ENCODE assay signal across 9 cellular contexts in genomic region chr4:14783011-14783877, GRCh38.
DNase-seq lines count a peak whose midpoint lies in the region; ATAC-seq and TF ChIP-seq lines count a peak whose summit lies in the region.
"Had no signal": no experiment of that assay in that cellular context is flagged by ENCODE, and none has a peak within 500 bp of the region (broad histone marks: within the 10 kb centered on the region; RNA-seq: fewer than 3 reads in every experiment).

No MANE protein-coding gene starts in this region.

- peaks cover 8% of the 10 kb centered on the region for H3K9me3 Mint-ChIP-seq in MCF 10A (ENCODE audit: unreplicated experiment)
- peaks cover 10 to 25% of the 10 kb centered on the region in 2 donors for H3K9me3 Mint-ChIP-seq in activated naive CD4-positive, alpha-beta T cell treated with anti-CD3 and anti-CD28 coated beads, Interleukin-2, amount 50 U/mL, for 72 hours

- no peaks in the 10 kb centered on the region for H3K27me3 Mint-ChIP-seq in MCF 10A (ENCODE audit: insufficient read depth, unreplicated experiment)

- H3K36me3 Mint-ChIP-seq in MCF 10A (ENCODE audit: insufficient read depth, unreplicated experiment) = no peaks in the 10 kb centered on the region
- H3K36me3 Mint-ChIP-seq in activated naive CD4-positive, alpha-beta T cell treated with anti-CD3 and anti-CD28 coated beads, Interleukin-2, amount 50 U/mL, for 72 hours = peaks cover 6 to 45% of the 10 kb centered on the region in 2 donors

- H3K9me3 ChIP-seq in breast epithelium = no peaks in the 10 kb centered on the region
- H3K9me3 ChIP-seq in tibial artery = no peaks in the 10 kb centered on the region

- H3K4me3 Mint-ChIP-seq in MCF 10A (ENCODE audit: unreplicated experiment) = no peak overlapping the region
- H3K4me3 Mint-ChIP-seq: CD4-positive, alpha-beta T cell had no signal

- POLR2A ChIA-PET in MCF 10A (lab: Yijun Ruan, JAX) = interaction anchor here (0.8 to 1.4 kb wide), 3 partner anchors 12 to 134 kb away, joined by 3 to 8 read pairs (median 4); no protein-coding TSS in a partner anchor

- CTCF ChIA-PET in MCF 10A (lab: Yijun Ruan, JAX) = interaction anchor here (0.5 to 0.7 kb wide), 2 partner anchors 383 to 675 kb away, joined by 3 read pairs; no protein-coding TSS in a partner anchor

- BruUV-seq in MCF 10A (replicated peaks; lab: Mats Ljungman, UMichigan) = no TSS peak

- H3K27ac ChIP-seq in breast epithelium (no peak overlapping the region), tibial artery (no peak overlapping the region)

- peaks cover 7% of the 10 kb centered on the region for H3K4me1 Mint-ChIP-seq in MCF 10A (ENCODE audit: insufficient read depth, unreplicated experiment)

- DNase-seq in MCF 10A (ENCODE audit: unreplicated experiment) (peak; percentile 87), breast epithelium (ENCODE audit: low spot score in 2 of 2) (no peak), tibial artery (no peak), midbrain (lab: John Stamatoyannopoulos, UW) (no peak), hippocampal formation (lab: John Stamatoyannopoulos, UW) (no peak)
- DNase-seq in activated naive CD4-positive, alpha-beta T cell treated with anti-CD3 and anti-CD28 coated beads, Interleukin-2, amount 50 U/mL, for 72 hours (ENCODE audit: low spot score in 2 of 2) = peak; percentile 66 to 68
- peak; percentile 50 for DNase-seq in stimulated activated naive CD8-positive, alpha-beta T cell treated with anti-CD3 and anti-CD28 coated beads, Interleukin-15, Interleukin-2, amounts not matched to agents 100 U/mL and 50 U/mL, for 24 hours
- DNase-seq: CD4-positive, alpha-beta T cell had no signal

- no peaks in the 10 kb centered on the region for H3K27me3 ChIP-seq in breast epithelium
- no peaks in the 10 kb centered on the region for H3K27me3 ChIP-seq in tibial artery

- TF ChIP-seq POLR2A in breast epithelium (IDR thresholded peaks at IDR 0.05) = no peak

- H3K4me3 ChIP-seq in breast epithelium (no peak overlapping the region), tibial artery (no peak overlapping the region)

- peak; percentile 80 for ATAC-seq in HG03135 (IDR thresholded peaks at IDR 0.05; ENCODE audit: unreplicated experiment)
- peak; percentile 94 for ATAC-seq in activated naive CD4-positive, alpha-beta T cell treated with anti-CD3 and anti-CD28 coated beads, Interleukin-2, amount 50 U/mL, for 72 hours
- ATAC-seq in stimulated activated naive CD8-positive, alpha-beta T cell treated with anti-CD3 and anti-CD28 coated beads, Interleukin-15, Interleukin-2, amounts not matched to agents 100 U/mL and 50 U/mL, for 24 hours = peak; percentile 96

- no peaks in the 10 kb centered on the region for H3K4me1 ChIP-seq in breast epithelium
- H3K4me1 ChIP-seq in tibial artery = no peaks in the 10 kb centered on the region

- H3K27ac Mint-ChIP-seq in MCF 10A (ENCODE audit: low read depth, unreplicated experiment) = no peak overlapping the region
- H3K27ac Mint-ChIP-seq in activated naive CD4-positive, alpha-beta T cell treated with anti-CD3 and anti-CD28 coated beads, Interleukin-2, amount 50 U/mL, for 72 hours = peak overlapping the region; percentile 38 to 83
- H3K27ac Mint-ChIP-seq: CD4-positive, alpha-beta T cell had no signal

- no peak for TF ChIP-seq CTCF in MCF 10A (IDR thresholded peaks at IDR 0.05; ENCODE audit: unreplicated experiment)
- TF ChIP-seq CTCF in breast epithelium (IDR thresholded peaks at IDR 0.05) = no peak
- TF ChIP-seq CTCF in tibial artery (IDR thresholded peaks at IDR 0.05) = no peak

- H3K36me3 ChIP-seq in breast epithelium = no peaks in the 10 kb centered on the region
- H3K36me3 ChIP-seq in tibial artery = no peaks in the 10 kb centered on the region

- intact Hi-C loops in MCF 10A (cut with micrococcal nuclease) (no loop called here), breast epithelium (cut with DNase I; ENCODE audit: low total_unique reads) (no loop called here), tibial artery (cut with DNase I; ENCODE audit: low total_unique reads) (no loop called here)

Comparison
In these comparisons a context has a peak if more than half of its experiments do, and no peak if none do; other contexts are left out.
1. DNase-seq: peak in MCF 10A (single experiment), activated naive CD4-positive, alpha-beta T cell treated with anti-CD3 and anti-CD28 coated beads, Interleukin-2, amount 50 U/mL, for 72 hours (2 of 2) and stimulated activated naive CD8-positive, alpha-beta T cell treated with anti-CD3 and anti-CD28 coated beads, Interleukin-15, Interleukin-2, amounts not matched to agents 100 U/mL and 50 U/mL, for 24 hours (single experiment); none in breast epithelium (0 of 2), tibial artery (0 of 2), midbrain (single experiment) and hippocampal formation (0 of 2).
2. Peak in every context shown above with its lines, with median percentiles within 50 percentile points of each other: ATAC-seq.